ENCODE assay signal across 8 cellular contexts in the genomic region with DNA sequence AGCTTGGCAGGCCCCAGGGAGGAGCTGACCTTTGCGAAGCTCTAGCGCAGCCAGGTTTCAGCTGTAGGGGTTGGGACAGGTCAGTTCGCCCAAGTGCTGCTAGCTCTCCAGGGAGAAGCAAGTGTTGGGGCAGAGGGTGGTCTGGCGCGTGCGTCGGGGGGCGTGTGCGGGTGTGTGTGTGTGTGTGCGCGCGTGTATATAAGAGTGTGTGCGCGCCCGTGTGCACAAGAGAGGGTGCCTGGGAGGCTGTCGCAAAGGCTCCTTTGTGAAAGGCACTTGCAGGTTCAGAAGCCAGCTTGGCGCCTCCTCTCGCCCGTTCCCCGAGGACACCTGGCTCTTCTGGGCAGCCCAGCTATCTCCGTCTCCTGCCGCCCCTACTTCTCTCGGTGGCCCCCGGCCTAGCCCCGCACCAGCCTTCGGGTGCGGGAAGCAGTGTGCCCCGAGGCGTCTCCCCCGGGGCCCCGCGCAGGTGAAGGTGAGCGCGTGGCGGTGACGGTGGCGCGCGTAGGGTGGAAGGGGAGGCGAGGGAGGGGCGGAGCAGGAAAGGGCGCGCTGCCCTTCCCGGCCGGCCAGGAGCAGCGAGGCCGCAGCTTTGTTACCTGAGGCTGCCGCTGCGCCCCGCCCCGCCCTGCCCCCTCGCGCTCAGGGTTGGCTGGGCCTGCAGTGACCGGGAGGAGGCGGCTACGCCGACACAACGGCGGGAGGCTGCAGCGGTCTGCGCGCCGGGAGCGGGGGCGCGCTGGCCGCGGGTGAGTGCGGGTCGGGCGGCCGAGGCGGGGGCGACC. TPM values are rescaled to one million over a fixed set of nuclear protein-coding genes. Genes with fewer than 3 reads are reported as not detected.
DNase-seq lines count a peak whose midpoint lies in the region; ATAC-seq and TF ChIP-seq lines count a peak whose summit lies in the region.

A gene with protein sequence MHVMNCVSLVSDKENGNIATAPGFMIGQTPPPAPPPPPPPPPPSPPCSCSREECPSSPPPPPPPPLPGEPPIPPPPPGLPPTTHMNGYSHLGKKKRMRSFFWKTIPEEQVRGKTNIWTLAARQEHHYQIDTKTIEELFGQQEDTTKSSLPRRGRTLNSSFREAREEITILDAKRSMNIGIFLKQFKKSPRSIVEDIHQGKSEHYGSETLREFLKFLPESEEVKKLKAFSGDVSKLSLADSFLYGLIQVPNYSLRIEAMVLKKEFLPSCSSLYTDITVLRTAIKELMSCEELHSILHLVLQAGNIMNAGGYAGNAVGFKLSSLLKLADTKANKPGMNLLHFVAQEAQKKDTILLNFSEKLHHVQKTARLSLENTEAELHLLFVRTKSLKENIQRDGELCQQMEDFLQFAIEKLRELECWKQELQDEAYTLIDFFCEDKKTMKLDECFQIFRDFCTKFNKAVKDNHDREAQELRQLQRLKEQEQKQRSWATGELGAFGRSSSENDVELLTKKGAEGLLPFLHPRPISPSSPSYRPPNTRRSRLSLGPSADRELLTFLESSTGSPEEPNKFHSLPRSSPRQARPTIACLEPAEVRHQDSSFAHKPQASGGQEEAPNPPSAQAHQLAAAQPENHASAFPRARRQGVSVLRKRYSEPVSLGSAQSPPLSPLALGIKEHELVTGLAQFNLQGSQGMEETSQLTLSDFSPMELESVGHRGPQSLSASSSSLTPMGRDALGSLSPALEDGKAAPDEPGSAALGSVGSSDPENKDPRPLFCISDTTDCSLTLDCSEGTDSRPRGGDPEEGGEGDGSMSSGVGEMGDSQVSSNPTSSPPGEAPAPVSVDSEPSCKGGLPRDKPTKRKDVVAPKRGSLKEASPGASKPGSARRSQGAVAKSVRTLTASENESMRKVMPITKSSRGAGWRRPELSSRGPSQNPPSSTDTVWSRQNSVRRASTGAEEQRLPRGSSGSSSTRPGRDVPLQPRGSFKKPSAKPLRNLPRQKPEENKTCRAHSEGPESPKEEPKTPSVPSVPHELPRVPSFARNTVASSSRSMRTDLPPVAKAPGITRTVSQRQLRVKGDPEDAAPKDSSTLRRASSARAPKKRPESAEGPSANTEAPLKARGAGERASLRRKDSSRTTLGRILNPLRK (plus strand): TSS at position 663 of the 785 bp plus-strand sequence. CDS start 6,735 bp downstream, outside the sequence.

- H3K4me1 ChIP-seq in H9 (ENCODE audit: insufficient read depth, low read length) = peaks cover 2% of the 10 kb centered on the region; the same call in 1 of the 2 replicates
- H3K4me1 ChIP-seq in stomach smooth muscle (ENCODE audit: control insufficient read depth, insufficient read depth, low read length) = peaks cover 23% of the 10 kb centered on the region

- TSS peak; percentile 79 for BruUV-seq in Calu3 (replicated peaks; lab: Mats Ljungman, UMichigan)

- H3K4me2 ChIP-seq in H9 (ENCODE audit: insufficient read depth, insufficient read length, low read length) = peak within 1 kb of the TSS; percentile 76

- TF ChIP-seq CTCF in Calu3 (IDR thresholded peaks at IDR 0.05; ENCODE audit: unreplicated experiment) (peak; percentile 14), H9 (conservative IDR thresholded peaks at IDR 0.05) (no peak)

- H3K9me3 Mint-ChIP-seq in Calu3 (ENCODE audit: low read depth, unreplicated experiment) = no peaks in the 10 kb centered on the region
- H3K9me3 Mint-ChIP-seq in H9 = no peaks in the 10 kb centered on the region; a peak in 1 of 5 replicates
- no peaks in the 10 kb centered on the region for H3K9me3 Mint-ChIP-seq in central memory CD8-positive, alpha-beta T cell

- H2BK120ac ChIP-seq in H9 (ENCODE audit: low read depth, low read length, poor library complexity, severe bottlenecking) = no peak within 1 kb of the TSS

- peaks cover 19% of the 10 kb centered on the region for H3K4me1 Mint-ChIP-seq in Calu3 (ENCODE audit: low read depth, unreplicated experiment)
- peaks cover 43 to 44% of the 10 kb centered on the region in 2 experiments for H3K4me1 Mint-ChIP-seq in H9
- H3K4me1 Mint-ChIP-seq in central memory CD8-positive, alpha-beta T cell = peaks cover 19% of the 10 kb centered on the region

- no peaks in the 10 kb centered on the region for H3K9me3 ChIP-seq in H9 (ENCODE audit: control insufficient read depth, low read depth, low read length)
- no peaks in the 10 kb centered on the region for H3K9me3 ChIP-seq in stomach smooth muscle (ENCODE audit: control insufficient read depth in 2 of 2, low read length in 2 of 2)

- H3K27ac Mint-ChIP-seq in Calu3 (ENCODE audit: unreplicated experiment) = peak within 1 kb of the TSS; percentile 66
- peak within 1 kb of the TSS; percentile 70 to 96 (median 80); a peak in 6 of 7 replicates for H3K27ac Mint-ChIP-seq in H9
- H3K27ac Mint-ChIP-seq in central memory CD8-positive, alpha-beta T cell (ENCODE audit: low read depth) = no peak within 1 kb of the TSS

- H3K9ac ChIP-seq in H9 (ENCODE audit: extremely low read depth, insufficient read length, low read length) (peak within 1 kb of the TSS; percentile 66), stomach smooth muscle (ENCODE audit: low read length in 2 of 2) (no peak within 1 kb of the TSS)

- H3K36me3 Mint-ChIP-seq in Calu3 (ENCODE audit: insufficient read depth, unreplicated experiment) (peaks cover 23% of the 10 kb centered on the region), H9 (ENCODE audit: insufficient read depth in 1 of 3, low read depth in 3 of 3) (peaks cover 0 to 7% (median 5%) of the 10 kb centered on the region in 3 experiments; a peak in 1 of 7 replicates)
- peaks cover 1% of the 10 kb centered on the region for H3K36me3 Mint-ChIP-seq in central memory CD8-positive, alpha-beta T cell (ENCODE audit: insufficient read depth)

- no peak within 1 kb of the TSS for H3T11ph ChIP-seq in H9 (ENCODE audit: low read length)

- no peak within 1 kb of the TSS; the same call in 1 of the 2 replicates for H2BK15ac ChIP-seq in H9 (ENCODE audit: low read depth, low read length)

- H3K56ac ChIP-seq in H9 (ENCODE audit: insufficient read length, low read depth, low read length) = no peak within 1 kb of the TSS

- H3K27me3 ChIP-seq in H9 (ENCODE audit: insufficient read depth, low read length) (no peaks in the 10 kb centered on the region), stomach smooth muscle (ENCODE audit: control insufficient read depth in 1 of 2, insufficient read depth in 2 of 2, low read length in 2 of 2) (peaks cover 24 to 40% of the 10 kb centered on the region in 2 donors)

- peaks cover 22% of the 10 kb centered on the region; the same call in 1 of the 2 replicates for H3K79me2 ChIP-seq in H9 (ENCODE audit: insufficient read depth, low read length)

- no peak within 1 kb of the TSS for H2AK5ac ChIP-seq in H9 (ENCODE audit: insufficient read length, low read length)

- no peak within 1 kb of the TSS for H4K8ac ChIP-seq in H9 (replicated peaks; ENCODE audit: insufficient read length, low read depth, low read length)

- no peak within 1 kb of the TSS for H4K5ac ChIP-seq in H9 (ENCODE audit: insufficient read length, low read depth, low read length)

- H3K18ac ChIP-seq in H9 (ENCODE audit: insufficient read length, low read depth, low read length) = peak within 1 kb of the TSS; percentile 71

- H2AFZ ChIP-seq in H9 (ENCODE audit: low read length) = no peak within 1 kb of the TSS

- H4K20me1 ChIP-seq in H9 (ENCODE audit: control insufficient read depth, insufficient read depth, insufficient read length) = no peaks in the 10 kb centered on the region

- H4K91ac ChIP-seq in H9 (ENCODE audit: insufficient read length, low read depth, low read length) = no peak within 1 kb of the TSS

- no peak within 1 kb of the TSS for H2BK20ac ChIP-seq in H9 (ENCODE audit: low read depth, low read length, poor library complexity, severe bottlenecking)

- H3K27me3 Mint-ChIP-seq in Calu3 (ENCODE audit: unreplicated experiment) = no peaks in the 10 kb centered on the region
- H3K27me3 Mint-ChIP-seq in H9 (ENCODE audit: low read depth) = peaks cover 31% of the 10 kb centered on the region
- H3K27me3 Mint-ChIP-seq in central memory CD8-positive, alpha-beta T cell = peaks cover 62% of the 10 kb centered on the region

- no peak within 1 kb of the TSS for H3K4ac ChIP-seq in H9 (ENCODE audit: low read depth, low read length)

- peak within 1 kb of the TSS; percentile 92 for H3K14ac ChIP-seq in H9 (ENCODE audit: insufficient read depth, low read length)

- CTCF ChIA-PET in Calu3 (lab: Charles Lee) = interaction anchor here (0.7 to 1.5 kb wide), 4 partner anchors 21 to 192 kb away, joined by 3 to 5 read pairs (median 4); no protein-coding TSS in a partner anchor

- ATAC-seq in central memory CD8-positive, alpha-beta T cell (replicated peaks; ENCODE audit: extremely low read depth, poor library complexity, severe bottlenecking) = no peak
- ATAC-seq in left lobe of liver (peak; percentile 89), HG03045 (IDR thresholded peaks at IDR 0.05; ENCODE audit: unreplicated experiment) (no peak), HG02642 (IDR thresholded peaks at IDR 0.05; ENCODE audit: poor library complexity, unreplicated experiment) (no peak)

- peaks cover 19% of the 10 kb centered on the region for H3K23me2 ChIP-seq in H9 (ENCODE audit: insufficient read length, low read depth, low read length, poor library complexity, severe bottlenecking)

- intact Hi-C loops in Calu3 (cut with micrococcal nuclease; ENCODE audit: unreplicated experiment) = loop anchor here (10.0 kb wide), 2 partner anchors 81 to 151 kb away; no protein-coding TSS in a partner anchor

- no CpG with 5 or more reads among the region's 74 CpGs for WGBS in H9 (ENCODE audit: extremely low coverage, insufficient read length, low lambda C conversion rate)

- no peaks in the 10 kb centered on the region for H3K36me3 ChIP-seq in stomach smooth muscle (ENCODE audit: control insufficient read depth in 2 of 2, insufficient read depth in 2 of 2, low read length in 2 of 2)

- no peaks in the 10 kb centered on the region for H3K79me1 ChIP-seq in H9 (ENCODE audit: insufficient read depth, low read depth, low read length, poor library complexity, severe bottlenecking)

- H3K27ac ChIP-seq in H9 (ENCODE audit: insufficient read length, low read depth, low read length) (no peak within 1 kb of the TSS), stomach smooth muscle (ENCODE audit: low read length) (no peak within 1 kb of the TSS)

- H2BK12ac ChIP-seq in H9 (ENCODE audit: insufficient read length, low read depth, low read length) = no peak within 1 kb of the TSS

- H3K4me3 Mint-ChIP-seq in Calu3 (ENCODE audit: low read depth, unreplicated experiment) (peak within 1 kb of the TSS; percentile 74), H9 (peak within 1 kb of the TSS; percentile 82 to 93)
- peak within 1 kb of the TSS; percentile 70 for H3K4me3 Mint-ChIP-seq in central memory CD8-positive, alpha-beta T cell

- H3K23ac ChIP-seq in H9 (ENCODE audit: insufficient read length, low read depth, low read length) = no peak within 1 kb of the TSS

- peak; percentile 80 for DNase-seq in Calu3
- DNase-seq in H9 = peak; percentile 92
- peak; percentile 50 for DNase-seq in NCI-H774 (lab: John Stamatoyannopoulos, UW)
- no peak for DNase-seq in central memory CD8-positive, alpha-beta T cell (ENCODE audit: low spot score in 2 of 2)
- peak; percentile 70 for DNase-seq in left lobe of liver (ENCODE audit: low spot score)

- H3K4me3 ChIP-seq in stomach smooth muscle (ENCODE audit: low read length in 2 of 2) = peak within 1 kb of the TSS; percentile 56 to 77

- H2BK5ac ChIP-seq in H9 (ENCODE audit: insufficient read length, low read length) = no peak within 1 kb of the TSS

RNA-seq across cellular contexts. Expression of the gene that starts here (rescaled TPM):
- 6.0 and 7.8 TPM in 2 replicates for total RNA-seq in Calu3 (2022)
- total RNA-seq in H9 (2021) = 19.7 and 19.9 TPM in 2 replicates
- total RNA-seq in left lobe of liver = 0.28 TPM

Comparison
In these comparisons a context has a peak if more than half of its experiments do, and no peak if none do; other contexts are left out.
1. Peak in DNase-seq and ATAC-seq in left lobe of liver; RNA of the gene not detected or under 1 TPM.
2. DNase-seq: peak in Calu3 (single experiment), H9 (single experiment) and NCI-H774 (single experiment); none in central memory CD8-positive, alpha-beta T cell (0 of 2).
3. Peak in every context shown above with its lines, with median percentiles within 50 percentile points of each other: H3K4me3 Mint-ChIP-seq.